In genomic region chr20:23585808-23586734, GRCh38 we compare ENCODE assay signal across 21 cellular contexts. TPM values are rescaled to one million over a fixed set of nuclear protein-coding genes. Genes with fewer than 3 reads are reported as not detected.
"Had no signal": no experiment of that assay in that cellular context is flagged by ENCODE, and none has a peak within 500 bp of the region (broad histone marks: within the 10 kb centered on the region; RNA-seq: fewer than 3 reads in every experiment).

No MANE protein-coding gene starts in this region.

- DNase-seq: activated CD4-positive, alpha-beta T cell treated with anti-CD3 and anti-CD28 coated beads, Interleukin-2, amount 10 ng/mL, durations not matched to agents 7 days and 5 days; activated CD8-positive, alpha-beta T cell treated with anti-CD3 and anti-CD28 coated beads, Interleukin-2, amount 10 ng/mL, durations not matched to agents 7 days and 5 days; dermis blood vessel endothelial cell; effector memory CD4-positive, alpha-beta T cell; foreskin fibroblast; left ventricle myocardium superior; ovary; SK-N-SH; stimulated activated CD4-positive, alpha-beta T cell treated with anti-CD3 and anti-CD28 coated beads, Interleukin-4, amount 100 ng/mL, for 1 hour; T-helper 1 cell; T-helper 9 cell had no signal

- H3K27me3 ChIP-seq: cardiac muscle cell, neural progenitor cell, ovary, upper lobe of left lung had no signal

- ATAC-seq: activated CD8-positive, alpha-beta T cell treated with anti-CD3 and anti-CD28 coated beads, Interleukin-2, amount 10 ng/mL, durations not matched to agents 7 days and 5 days; left ventricle myocardium superior; sciatic nerve had no signal

- H3K4me1 ChIP-seq: neural progenitor cell, upper lobe of left lung had no signal

- H3K9me3 ChIP-seq: ovary, SK-N-SH, thoracic aorta, upper lobe of left lung had no signal

- H3K36me3 ChIP-seq: cardiac muscle cell, neural progenitor cell, ovary, thoracic aorta, upper lobe of left lung had no signal

- H3K27ac ChIP-seq: cardiac muscle cell, neural progenitor cell, ovary, thoracic aorta, upper lobe of left lung had no signal

- H3K4me3 ChIP-seq: cardiac muscle cell, neural progenitor cell, ovary, smooth muscle cell, thoracic aorta, upper lobe of left lung had no signal

RNA-seq across cellular contexts. Expression of gene CST9L, which starts 17.8 kb away (rescaled TPM):
- total RNA-seq: activated CD4-positive, alpha-beta T cell treated with anti-CD3 and anti-CD28 coated beads, Interleukin-2, amount 10 ng/mL, durations not matched to agents 7 days and 5 days; activated CD8-positive, alpha-beta T cell treated with anti-CD3 and anti-CD28 coated beads, Interleukin-2, amount 10 ng/mL, durations not matched to agents 7 days and 5 days; activated T-helper 1 cell treated with anti-CD3 and anti-CD28 coated beads, Interleukin-12 subunit alpha, Interleukin-12 subunit beta, Interleukin-2, Interleukin-4 antibody, amounts not matched to agents 30 ng/mL and 10 ng/mL and 1 ng/mL, durations not matched to agents 14 hours and 24 hours and 36 hours; cardiac muscle cell; dermis blood vessel endothelial cell; kidney epithelial cell; left ventricle myocardium superior; mononuclear cell; ovary; pulmonary artery endothelial cell; sciatic nerve; smooth muscle cell; thoracic aorta; upper lobe of left lung had no signal

RNA-seq across cellular contexts. Expression of gene CST9, which starts 19.6 kb away (rescaled TPM):
- total RNA-seq: activated CD4-positive, alpha-beta T cell treated with anti-CD3 and anti-CD28 coated beads, Interleukin-2, amount 10 ng/mL, durations not matched to agents 7 days and 5 days; activated CD8-positive, alpha-beta T cell treated with anti-CD3 and anti-CD28 coated beads, Interleukin-2, amount 10 ng/mL, durations not matched to agents 7 days and 5 days; activated T-helper 1 cell treated with anti-CD3 and anti-CD28 coated beads, Interleukin-12 subunit alpha, Interleukin-12 subunit beta, Interleukin-2, Interleukin-4 antibody, amounts not matched to agents 30 ng/mL and 10 ng/mL and 1 ng/mL, durations not matched to agents 14 hours and 24 hours and 36 hours; cardiac muscle cell; dermis blood vessel endothelial cell; kidney epithelial cell; left ventricle myocardium superior; mononuclear cell; ovary; pulmonary artery endothelial cell; sciatic nerve; smooth muscle cell; thoracic aorta; upper lobe of left lung had no signal
